2 cellular contexts compared by ENCODE assay signal in the genomic region with DNA sequence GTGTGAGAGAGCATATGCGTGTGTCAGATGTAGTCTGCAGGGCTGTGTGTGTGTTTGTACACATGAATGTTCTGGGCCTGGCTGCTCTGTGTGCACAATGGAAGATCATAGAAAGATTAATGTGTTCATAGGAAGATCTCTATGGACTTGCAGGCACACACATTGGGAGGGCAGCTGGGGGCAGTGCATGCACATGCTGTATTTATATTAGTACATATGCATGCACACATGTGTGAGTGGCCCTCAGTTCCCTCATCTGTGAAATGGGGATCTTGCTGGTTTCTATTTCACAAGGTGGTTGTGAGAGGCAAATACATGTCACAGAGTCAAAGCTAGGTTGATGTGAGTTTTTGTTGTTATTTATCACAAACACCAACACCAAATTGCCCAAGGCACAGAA.
TF ChIP-seq lines count a peak whose summit lies in the region.

No MANE protein-coding gene starts in this region.

TF ChIP-seq in GM12891, 5 proteins besides CTCF, POLR2A, EP300 and RAD21:
- TF ChIP-seq SPI1 (IDR thresholded peaks at IDR 0.05; ENCODE audit: low read depth, low read length) (0 out of 2 replicates have a peak, but pooled peaks have one; percentile 1), PAX5 (IDR thresholded peaks at IDR 0.05; ENCODE audit: insufficient read depth, low read length, severe bottlenecking) (no peak), POLR2AphosphoS5 (IDR thresholded peaks at IDR 0.05; ENCODE audit: low read depth, low read length) (no peak), POU2F2 (IDR thresholded peaks at IDR 0.05; ENCODE audit: low read depth, low read length) (no peak), TAF1 (IDR thresholded peaks at IDR 0.05; ENCODE audit: low read depth, low read length) (no peak)

TF ChIP-seq in GM12878, 131 proteins besides CTCF, POLR2A, EP300 and RAD21:
- TF ChIP-seq RBBP5 (conservative IDR thresholded peaks at IDR 0.05), result no peak
- TF ChIP-seq, protein P1, sequence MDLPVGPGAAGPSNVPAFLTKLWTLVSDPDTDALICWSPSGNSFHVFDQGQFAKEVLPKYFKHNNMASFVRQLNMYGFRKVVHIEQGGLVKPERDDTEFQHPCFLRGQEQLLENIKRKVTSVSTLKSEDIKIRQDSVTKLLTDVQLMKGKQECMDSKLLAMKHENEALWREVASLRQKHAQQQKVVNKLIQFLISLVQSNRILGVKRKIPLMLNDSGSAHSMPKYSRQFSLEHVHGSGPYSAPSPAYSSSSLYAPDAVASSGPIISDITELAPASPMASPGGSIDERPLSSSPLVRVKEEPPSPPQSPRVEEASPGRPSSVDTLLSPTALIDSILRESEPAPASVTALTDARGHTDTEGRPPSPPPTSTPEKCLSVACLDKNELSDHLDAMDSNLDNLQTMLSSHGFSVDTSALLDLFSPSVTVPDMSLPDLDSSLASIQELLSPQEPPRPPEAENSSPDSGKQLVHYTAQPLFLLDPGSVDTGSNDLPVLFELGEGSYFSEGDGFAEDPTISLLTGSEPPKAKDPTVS (IDR thresholded peaks at IDR 0.05; ENCODE audit: low read depth, low read length), result no peak
- TF ChIP-seq, protein P2, sequence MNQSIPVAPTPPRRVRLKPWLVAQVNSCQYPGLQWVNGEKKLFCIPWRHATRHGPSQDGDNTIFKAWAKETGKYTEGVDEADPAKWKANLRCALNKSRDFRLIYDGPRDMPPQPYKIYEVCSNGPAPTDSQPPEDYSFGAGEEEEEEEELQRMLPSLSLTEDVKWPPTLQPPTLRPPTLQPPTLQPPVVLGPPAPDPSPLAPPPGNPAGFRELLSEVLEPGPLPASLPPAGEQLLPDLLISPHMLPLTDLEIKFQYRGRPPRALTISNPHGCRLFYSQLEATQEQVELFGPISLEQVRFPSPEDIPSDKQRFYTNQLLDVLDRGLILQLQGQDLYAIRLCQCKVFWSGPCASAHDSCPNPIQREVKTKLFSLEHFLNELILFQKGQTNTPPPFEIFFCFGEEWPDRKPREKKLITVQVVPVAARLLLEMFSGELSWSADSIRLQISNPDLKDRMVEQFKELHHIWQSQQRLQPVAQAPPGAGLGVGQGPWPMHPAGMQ (IDR thresholded peaks at IDR 0.05; ENCODE audit: borderline replicate concordance), result no peak
- TF ChIP-seq ZNF384 (IDR thresholded peaks at IDR 0.05; ENCODE audit: borderline replicate concordance, low read depth, low read length), result no peak
- TF ChIP-seq, protein P3, sequence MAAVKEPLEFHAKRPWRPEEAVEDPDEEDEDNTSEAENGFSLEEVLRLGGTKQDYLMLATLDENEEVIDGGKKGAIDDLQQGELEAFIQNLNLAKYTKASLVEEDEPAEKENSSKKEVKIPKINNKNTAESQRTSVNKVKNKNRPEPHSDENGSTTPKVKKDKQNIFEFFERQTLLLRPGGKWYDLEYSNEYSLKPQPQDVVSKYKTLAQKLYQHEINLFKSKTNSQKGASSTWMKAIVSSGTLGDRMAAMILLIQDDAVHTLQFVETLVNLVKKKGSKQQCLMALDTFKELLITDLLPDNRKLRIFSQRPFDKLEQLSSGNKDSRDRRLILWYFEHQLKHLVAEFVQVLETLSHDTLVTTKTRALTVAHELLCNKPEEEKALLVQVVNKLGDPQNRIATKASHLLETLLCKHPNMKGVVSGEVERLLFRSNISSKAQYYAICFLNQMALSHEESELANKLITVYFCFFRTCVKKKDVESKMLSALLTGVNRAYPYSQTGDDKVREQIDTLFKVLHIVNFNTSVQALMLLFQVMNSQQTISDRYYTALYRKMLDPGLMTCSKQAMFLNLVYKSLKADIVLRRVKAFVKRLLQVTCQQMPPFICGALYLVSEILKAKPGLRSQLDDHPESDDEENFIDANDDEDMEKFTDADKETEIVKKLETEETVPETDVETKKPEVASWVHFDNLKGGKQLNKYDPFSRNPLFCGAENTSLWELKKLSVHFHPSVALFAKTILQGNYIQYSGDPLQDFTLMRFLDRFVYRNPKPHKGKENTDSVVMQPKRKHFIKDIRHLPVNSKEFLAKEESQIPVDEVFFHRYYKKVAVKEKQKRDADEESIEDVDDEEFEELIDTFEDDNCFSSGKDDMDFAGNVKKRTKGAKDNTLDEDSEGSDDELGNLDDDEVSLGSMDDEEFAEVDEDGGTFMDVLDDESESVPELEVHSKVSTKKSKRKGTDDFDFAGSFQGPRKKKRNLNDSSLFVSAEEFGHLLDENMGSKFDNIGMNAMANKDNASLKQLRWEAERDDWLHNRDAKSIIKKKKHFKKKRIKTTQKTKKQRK (IDR thresholded peaks at IDR 0.05; ENCODE audit: low read depth, low read length), result no peak
- no peak for TF ChIP-seq HDAC2 (IDR thresholded peaks at IDR 0.05)
- TF ChIP-seq ZNF207 (IDR thresholded peaks at IDR 0.05; ENCODE audit: borderline replicate concordance), result no peak
- TF ChIP-seq SMAD1 (IDR thresholded peaks at IDR 0.05; ENCODE audit: low read depth, partially characterized antibody), result no peak
- no peak for TF ChIP-seq MTA3 (IDR thresholded peaks at IDR 0.05; ENCODE audit: borderline replicate concordance, low read length)
- TF ChIP-seq, protein P4, sequence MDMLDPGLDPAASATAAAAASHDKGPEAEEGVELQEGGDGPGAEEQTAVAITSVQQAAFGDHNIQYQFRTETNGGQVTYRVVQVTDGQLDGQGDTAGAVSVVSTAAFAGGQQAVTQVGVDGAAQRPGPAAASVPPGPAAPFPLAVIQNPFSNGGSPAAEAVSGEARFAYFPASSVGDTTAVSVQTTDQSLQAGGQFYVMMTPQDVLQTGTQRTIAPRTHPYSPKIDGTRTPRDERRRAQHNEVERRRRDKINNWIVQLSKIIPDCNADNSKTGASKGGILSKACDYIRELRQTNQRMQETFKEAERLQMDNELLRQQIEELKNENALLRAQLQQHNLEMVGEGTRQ (IDR thresholded peaks at IDR 0.05; ENCODE audit: borderline replicate concordance, low read depth, low read length), result no peak
- no peak for TF ChIP-seq ZBED1 (IDR thresholded peaks at IDR 0.05; ENCODE audit: borderline replicate concordance)
TF ChIP-seq in GM12878: peak in this region for 0.
